ENCODE assay signal across 13 cellular contexts in the genomic region with DNA sequence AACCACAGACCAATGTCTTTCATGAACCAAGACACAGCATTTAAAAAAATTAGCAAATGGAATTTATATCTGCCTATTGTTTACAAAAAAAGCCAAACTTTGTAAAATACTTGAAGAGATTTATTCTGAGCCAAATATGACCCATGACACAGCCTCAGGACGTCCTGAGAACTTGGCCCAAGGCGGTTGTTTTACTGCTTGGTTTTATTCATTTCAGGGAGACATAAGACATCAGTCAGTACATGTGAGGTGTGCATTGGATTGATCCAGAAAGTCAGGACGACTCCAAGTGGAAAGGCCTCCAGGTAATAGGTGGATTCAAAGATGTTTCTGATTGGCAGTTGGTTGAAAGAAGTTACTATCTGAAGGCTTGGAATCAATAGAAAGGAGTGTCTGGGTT. TPM values are rescaled to one million over a fixed set of nuclear protein-coding genes. Genes with fewer than 3 reads are reported as not detected.
DNase-seq lines count a peak whose midpoint lies in the region; ATAC-seq and TF ChIP-seq lines count a peak whose summit lies in the region.
"Had no signal": no experiment of that assay in that cellular context is flagged by ENCODE, and none has a peak within 500 bp of the region (broad histone marks: within the 10 kb centered on the region; RNA-seq: fewer than 3 reads in every experiment).

No MANE protein-coding gene starts in this region.

- H3K27ac ChIP-seq in GM23338 (ENCODE audit: low read depth), result no peak overlapping the region
- no peak overlapping the region for H3K27ac ChIP-seq in endodermal cell (ENCODE audit: low read depth, low read length)

- POLR2A ChIA-PET in WTC11 (lab: Charles Lee), result no interaction called here

- 88 to 94% methylated on average over 3 of the region's 3 CpGs for WGBS in endodermal cell (ENCODE audit: insufficient coverage in 1 of 2, insufficient read length in 1 of 2), 2 experiments

- peak overlapping the region; percentile 79 for H3K4me2 ChIP-seq in GM23338

- H3K4me1 Mint-ChIP-seq in GM23338 (peaks cover 22% of the 10 kb centered on the region), WTC11 (peaks cover 11% of the 10 kb centered on the region), endodermal cell (peaks cover 24% of the 10 kb centered on the region), neural crest cell (peaks cover 36% of the 10 kb centered on the region)

- H3K27ac Mint-ChIP-seq in GM23338 (no peak overlapping the region), WTC11 (no peak overlapping the region), endodermal cell (no peak overlapping the region), neural crest cell (ENCODE audit: unreplicated experiment) (no peak overlapping the region)

- no peaks in the 10 kb centered on the region for H3K9me3 ChIP-seq in endodermal cell (ENCODE audit: control insufficient read depth, low read length)
- H3K9me3 ChIP-seq: breast epithelium had no signal

- no peak overlapping the region for H2AFZ ChIP-seq in GM23338

- DNase-seq in GM23338 (ENCODE audit: low spot score) (no peak), WTC11 (ENCODE audit: low spot score) (no peak), endodermal cell (no peak), neural crest cell (ENCODE audit: low read depth, low spot score) (no peak), DMS153 (lab: John Stamatoyannopoulos, UW) (no peak), ecto neural progenitor cell (ENCODE audit: low spot score) (no peak), SW 1271 (lab: John Stamatoyannopoulos, UW) (no peak)
- DNase-seq: MV-4-11; NCI-H526 treated with DMSO at 0.1 percent for 48 hours; occipital lobe; stimulated activated CD4-positive, alpha-beta T cell treated with anti-CD3 and anti-CD28 coated beads, Interleukin-1b, Interleukin-23, amount 100 ng/mL, for 48 hours; stimulated activated naive CD4-positive, alpha-beta T cell treated with Interleukin-2 at 50 U/mL for 16 hours had no signal

- H3K36me3 ChIP-seq in GM23338 (ENCODE audit: insufficient read depth), result peaks cover 12% of the 10 kb centered on the region
- peaks cover 30% of the 10 kb centered on the region for H3K36me3 ChIP-seq in endodermal cell (ENCODE audit: control insufficient read depth, insufficient read depth, low read length)

- H3K27me3 Mint-ChIP-seq in GM23338 (ENCODE audit: insufficient read depth, low read depth, poor library complexity), result peaks cover 9% of the 10 kb centered on the region
- H3K27me3 Mint-ChIP-seq in WTC11 (ENCODE audit: low read depth), result no peaks in the 10 kb centered on the region
- H3K27me3 Mint-ChIP-seq in endodermal cell (ENCODE audit: insufficient read depth), result no peaks in the 10 kb centered on the region
- no peaks in the 10 kb centered on the region for H3K27me3 Mint-ChIP-seq in neural crest cell (ENCODE audit: low read depth)

- no peaks in the 10 kb centered on the region for H3K9me2 ChIP-seq in GM23338 (ENCODE audit: insufficient read depth)

- H3K9me3 Mint-ChIP-seq in GM23338 (no peaks in the 10 kb centered on the region; the same call in 2 of the 3 replicates), WTC11 (no peaks in the 10 kb centered on the region), endodermal cell (no peaks in the 10 kb centered on the region), neural crest cell (no peaks in the 10 kb centered on the region)

- H4K20me1 ChIP-seq in GM23338 (replicated peaks; ENCODE audit: insufficient read depth), result peaks cover 20% of the 10 kb centered on the region

- peak overlapping the region; percentile 62 for H3K9ac ChIP-seq in endodermal cell (ENCODE audit: extremely low read depth, low read length, poor library complexity, severe bottlenecking)

- CTCF ChIA-PET in WTC11 (lab: Charles Lee), result interaction anchor here (1.0 to 3.3 kb wide), 12 partner anchors 19 to 267 kb away, joined by 3 to 24 read pairs (median 6); no protein-coding TSS in a partner anchor

- peaks cover 8% of the 10 kb centered on the region; the same call in 1 of the 2 replicates for H3F3A ChIP-seq in GM23338 (replicated peaks; ENCODE audit: low read depth)

- peak overlapping the region; percentile 81 for H3K4me3 Mint-ChIP-seq in GM23338
- peak overlapping the region; percentile 59 for H3K4me3 Mint-ChIP-seq in WTC11
- peak overlapping the region; percentile 75 for H3K4me3 Mint-ChIP-seq in endodermal cell
- peak overlapping the region; percentile 82 for H3K4me3 Mint-ChIP-seq in neural crest cell

- H3K79me2 ChIP-seq in GM23338 (replicated peaks; ENCODE audit: insufficient read depth), result peaks cover 32% of the 10 kb centered on the region

- TF ChIP-seq CTCF in GM23338 (conservative IDR thresholded peaks at IDR 0.05; ENCODE audit: low read depth in 2 of 2) (no peak), WTC11 (IDR thresholded peaks at IDR 0.05) (no peak), endodermal cell (conservative IDR thresholded peaks at IDR 0.05) (no peak), neural crest cell (conservative IDR thresholded peaks at IDR 0.05) (no peak)

- no peaks in the 10 kb centered on the region for H3K27me3 ChIP-seq in GM23338 (ENCODE audit: insufficient read depth)
- no peaks in the 10 kb centered on the region for H3K27me3 ChIP-seq in endodermal cell (ENCODE audit: control insufficient read depth, insufficient read depth, low read length, poor library complexity, severe bottlenecking)
- H3K27me3 ChIP-seq: breast epithelium had no signal

- H3K4me1 ChIP-seq in GM23338 (ENCODE audit: insufficient read depth) (peaks cover 4% of the 10 kb centered on the region; the same call in 1 of the 2 replicates), endodermal cell (ENCODE audit: control insufficient read depth, insufficient read depth, low read length) (peaks cover 10% of the 10 kb centered on the region)

- H3K4me3 ChIP-seq in GM23338 (peak overlapping the region; percentile 84; the same call in 1 of the 2 replicates), endodermal cell (ENCODE audit: low read length) (peak overlapping the region; percentile 78)

- ATAC-seq in GM23338, result no peak
- no peak for ATAC-seq in WTC11

- H3K36me3 Mint-ChIP-seq in GM23338 (ENCODE audit: low read depth) (peaks cover 31% of the 10 kb centered on the region), WTC11 (peaks cover 15% of the 10 kb centered on the region), endodermal cell (ENCODE audit: low read depth) (peaks cover 28% of the 10 kb centered on the region), neural crest cell (ENCODE audit: low read depth) (peaks cover 5% of the 10 kb centered on the region)

TF ChIP-seq in GM23338, 12 proteins besides CTCF, POLR2A, EP300 and RAD21 (continues in another document):
- no peak for TF ChIP-seq JUNB (IDR thresholded peaks at IDR 0.05; ENCODE audit: unreplicated experiment)
- TF ChIP-seq EZH2phosphoT487 (IDR thresholded peaks at IDR 0.05; ENCODE audit: unreplicated experiment), result no peak
- no peak for TF ChIP-seq ZNF114 (CRISPR knock-in tag; IDR thresholded peaks at IDR 0.05)

TF ChIP-seq in WTC11, 78 proteins besides CTCF, POLR2A, EP300 and RAD21:
- no peak for TF ChIP-seq MYBL2 (CRISPR knock-in tag; IDR thresholded peaks at IDR 0.05)
- TF ChIP-seq FOXP1 (CRISPR knock-in tag; IDR thresholded peaks at IDR 0.05; ENCODE audit: borderline replicate concordance), result no peak
- no peak for TF ChIP-seq SMAD4 (CRISPR knock-in tag; IDR thresholded peaks at IDR 0.05)
- TF ChIP-seq SOX15 (CRISPR knock-in tag; IDR thresholded peaks at IDR 0.05), result no peak
- TF ChIP-seq TP53 (CRISPR knock-in tag; IDR thresholded peaks at IDR 0.05), result no peak
- TF ChIP-seq, protein P1, sequence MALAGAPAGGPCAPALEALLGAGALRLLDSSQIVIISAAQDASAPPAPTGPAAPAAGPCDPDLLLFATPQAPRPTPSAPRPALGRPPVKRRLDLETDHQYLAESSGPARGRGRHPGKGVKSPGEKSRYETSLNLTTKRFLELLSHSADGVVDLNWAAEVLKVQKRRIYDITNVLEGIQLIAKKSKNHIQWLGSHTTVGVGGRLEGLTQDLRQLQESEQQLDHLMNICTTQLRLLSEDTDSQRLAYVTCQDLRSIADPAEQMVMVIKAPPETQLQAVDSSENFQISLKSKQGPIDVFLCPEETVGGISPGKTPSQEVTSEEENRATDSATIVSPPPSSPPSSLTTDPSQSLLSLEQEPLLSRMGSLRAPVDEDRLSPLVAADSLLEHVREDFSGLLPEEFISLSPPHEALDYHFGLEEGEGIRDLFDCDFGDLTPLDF (CRISPR knock-in tag; IDR thresholded peaks at IDR 0.05), result no peak

RNA-seq across cellular contexts. Expression of a gene that starts 1.4 kb away (rescaled TPM):
- total RNA-seq in GM23338 (2014; rRNA removed; shearing (Covaris generic)), result 34.5 and 36.2 TPM in 2 replicates
- 10.9 and 12.1 TPM in 2 replicates for polyA plus RNA-seq in GM23338 (2016; fragmentation: Nextera tagmentation; extraction: Ambion mirVana)
- total RNA-seq in WTC11 (2021), result 37.1 to 41.4 TPM (median 39.7 TPM) in 3 replicates
- total RNA-seq in endodermal cell, result 10 to 100 TPM; 49.0 to 73.3 TPM
- polyA plus RNA-seq in endodermal cell (2013, experiment 1 of 2), result 55.1 TPM
- polyA plus RNA-seq in endodermal cell (2013, experiment 2 of 2), result 46.9 TPM
- total RNA-seq in neural crest cell, result 35.4 and 39.5 TPM in 2 replicates
